In genomic region chrX:110156167-110156754, GRCh38 we compare ENCODE assay signal across 9 cellular contexts.
A peak's percentile ranks its signal among the peaks of the same experiment; 100 is the strongest.
DNase-seq lines count a peak whose midpoint lies in the region; ATAC-seq and TF ChIP-seq lines count a peak whose summit lies in the region.
"Had no signal": no experiment of that assay in that cellular context is flagged by ENCODE, and none has a peak within 500 bp of the region (broad histone marks: within the 10 kb centered on the region; RNA-seq: fewer than 3 reads in every experiment).

No MANE protein-coding gene starts in this region.

- H3K9me3 ChIP-seq in OCI-LY3 (ENCODE audit: insufficient read depth, low read length): no peaks in the 10 kb centered on the region

- H3K27me3 ChIP-seq in OCI-LY3 (ENCODE audit: low read depth, low read length): no peaks in the 10 kb centered on the region

- no peak overlapping the region for H2AFZ ChIP-seq in OCI-LY3 (ENCODE audit: low read depth, low read length)

- no peak overlapping the region for H3K4me3 Mint-ChIP-seq in stimulated activated effector memory CD8-positive, alpha-beta T cell treated with anti-CD3 and anti-CD28 coated beads, Interleukin-12 subunit alpha, Interleukin-12 subunit beta, amount 100 ng/mL, for 72 hours

- no peak overlapping the region for H3K27ac ChIP-seq in OCI-LY3 (ENCODE audit: low read length)

- H4K20me1 ChIP-seq in OCI-LY3 (ENCODE audit: insufficient read depth, low read length): peaks cover 10% of the 10 kb centered on the region; the same call in 1 of the 2 replicates

- no peak overlapping the region for H3K4me2 ChIP-seq in OCI-LY3 (ENCODE audit: low read length)

- peak; percentile 5 for DNase-seq in NCI-H510A treated with DMSO at 0.1 percent for 48 hours (lab: John Stamatoyannopoulos, UW)
- DNase-seq in NCI-H510A (lab: John Stamatoyannopoulos, UW): no peak
- no peak for DNase-seq in epithelial cell of proximal tubule (ENCODE audit: low read depth)
- DNase-seq in stimulated activated effector memory CD8-positive, alpha-beta T cell treated with anti-CD3 and anti-CD28 coated beads, Interleukin-12 subunit alpha, Interleukin-12 subunit beta, amount 100 ng/mL, for 72 hours (ENCODE audit: low spot score in 2 of 2): no peak
- DNase-seq in activated gamma-delta T cell (lab: John Stamatoyannopoulos, UW): no peak
- DNase-seq in left lobe of liver (ENCODE audit: low spot score): no peak
- no peak for DNase-seq in mesenteric fat pad (ENCODE audit: low spot score)
- DNase-seq: midbrain had no signal

- no peaks in the 10 kb centered on the region for H3K9me3 Mint-ChIP-seq in stimulated activated effector memory CD8-positive, alpha-beta T cell treated with anti-CD3 and anti-CD28 coated beads, Interleukin-12 subunit alpha, Interleukin-12 subunit beta, amount 100 ng/mL, for 72 hours

- peaks cover 7% of the 10 kb centered on the region for H3K36me3 Mint-ChIP-seq in stimulated activated effector memory CD8-positive, alpha-beta T cell treated with anti-CD3 and anti-CD28 coated beads, Interleukin-12 subunit alpha, Interleukin-12 subunit beta, amount 100 ng/mL, for 72 hours

- TF ChIP-seq CTCF in OCI-LY3 (IDR thresholded peaks at IDR 0.05; ENCODE audit: low read depth, low read length) (peak; percentile 41), epithelial cell of proximal tubule (conservative IDR thresholded peaks at IDR 0.05; ENCODE audit: low read depth, low read length) (peak; percentile 35)

- H3K79me2 ChIP-seq in OCI-LY3 (ENCODE audit: low read length): no peaks in the 10 kb centered on the region

- no peak for ATAC-seq in stimulated activated effector memory CD8-positive, alpha-beta T cell treated with anti-CD3 and anti-CD28 coated beads, Interleukin-12 subunit alpha, Interleukin-12 subunit beta, amount 100 ng/mL, for 72 hours
- no peak for ATAC-seq in left lobe of liver

- peaks cover 12% of the 10 kb centered on the region for H3K4me1 Mint-ChIP-seq in stimulated activated effector memory CD8-positive, alpha-beta T cell treated with anti-CD3 and anti-CD28 coated beads, Interleukin-12 subunit alpha, Interleukin-12 subunit beta, amount 100 ng/mL, for 72 hours

- H3K9ac ChIP-seq in OCI-LY3 (ENCODE audit: low read length): no peak overlapping the region

- H3K36me3 ChIP-seq in OCI-LY3 (replicated peaks; ENCODE audit: low read depth, low read length): no peaks in the 10 kb centered on the region

- peak overlapping the region; percentile 38 for H3K27ac Mint-ChIP-seq in stimulated activated effector memory CD8-positive, alpha-beta T cell treated with anti-CD3 and anti-CD28 coated beads, Interleukin-12 subunit alpha, Interleukin-12 subunit beta, amount 100 ng/mL, for 72 hours

- H3K4me3 ChIP-seq in OCI-LY3 (ENCODE audit: low read length): no peak overlapping the region
- no peak overlapping the region for H3K4me3 ChIP-seq in epithelial cell of proximal tubule (ENCODE audit: low read depth, low read length)

- peaks cover 17% of the 10 kb centered on the region for H3K4me1 ChIP-seq in OCI-LY3 (ENCODE audit: low read length)
